26 cellular contexts compared by ENCODE assay signal in genomic region chr2:28332696-28333095, GRCh38. TPM values are rescaled to one million over a fixed set of nuclear protein-coding genes. Genes with fewer than 3 reads are reported as not detected.
DNase-seq lines count a peak whose midpoint lies in the region; ATAC-seq and TF ChIP-seq lines count a peak whose summit lies in the region.
"Had no signal": no experiment of that assay in that cellular context is flagged by ENCODE, and none has a peak within 500 bp of the region (broad histone marks: within the 10 kb centered on the region; RNA-seq: fewer than 3 reads in every experiment).

No MANE protein-coding gene starts in this region.

- intact Hi-C loops in Right ventricle myocardium inferior (cut with DNase I) = loop anchor here (1.0 kb wide), 1 partner anchor 20 kb away; no protein-coding TSS in a partner anchor
- intact Hi-C loops in Right ventricle myocardium superior (cut with DNase I) = loop anchor here (5.0 kb wide), 1 partner anchor 60 kb away; the partner anchor contains the start of gene FOSL2
- intact Hi-C loops in gastrocnemius medialis (cut with DNase I; ENCODE audit: low total_unique reads) = loop anchor here (1.0 to 5.0 kb wide), 4 partner anchors 130 to 430 kb away; no protein-coding TSS in a partner anchor
- intact Hi-C loops in left colon (cut with DNase I, micrococcal nuclease) = no loop called here

- no peaks in the 10 kb centered on the region for H3K27me3 ChIP-seq in gastrocnemius medialis
- H3K27me3 ChIP-seq in WERI-Rb-1 (ENCODE audit: insufficient read depth, low read depth, severe bottlenecking) = no peaks in the 10 kb centered on the region

- in situ Hi-C loops in gastrocnemius medialis (cut with MboI; ENCODE audit: low sequenced_read_pairs in 4 of 4) = no loop called here

- H3K9me3 ChIP-seq in T-helper 17 cell (ENCODE audit: control insufficient read depth, low read length, poor library complexity, severe bottlenecking) (no peaks in the 10 kb centered on the region), gastrocnemius medialis (no peaks in the 10 kb centered on the region), WERI-Rb-1 (ENCODE audit: severe bottlenecking) (no peaks in the 10 kb centered on the region)

- peaks cover 15% of the 10 kb centered on the region for H3K4me1 Mint-ChIP-seq in T-helper 17 cell

- peaks cover 56 to 61% of the 10 kb centered on the region in 2 donors for H3K4me1 ChIP-seq in gastrocnemius medialis

- DNase-seq in Right ventricle myocardium inferior (ENCODE audit: missing footprints) = no peak
- no peak for DNase-seq in Right ventricle myocardium superior
- no peak for DNase-seq in T-helper 17 cell
- peak; percentile 62 for DNase-seq in mesenteric fat pad (ENCODE audit: low spot score)
- peak; percentile 83 to 91 for DNase-seq in gastrocnemius medialis
- DNase-seq in cerebellar cortex (ENCODE audit: low spot score) = no peak
- no peak for DNase-seq in left colon
- no peak for DNase-seq in WERI-Rb-1
- DNase-seq: AML-193; C1 segment of cervical spinal cord; Calu3; CD8-positive, alpha-beta memory T cell; DMS53; GDM1; GM23248; IMR-90; NCI-H1105 treated with DMSO at 0.1 percent for 48 hours; NCI-H1694; NCI-H2081; NCI-H2171; NCI-H526; OCI-M1; SHP77 had no signal

- H3K36me3 ChIP-seq in gastrocnemius medialis (no peaks in the 10 kb centered on the region), WERI-Rb-1 (no peaks in the 10 kb centered on the region)

- ATAC-seq in Right ventricle myocardium inferior = peak; percentile 10
- no peak for ATAC-seq in Right ventricle myocardium superior (ENCODE audit: poor library complexity)
- no peak for ATAC-seq in T-helper 17 cell
- peak; percentile 86 to 89 for ATAC-seq in gastrocnemius medialis
- ATAC-seq in left colon = no peak
- ATAC-seq: HCT116 had no signal

- no peak overlapping the region for H3K4me3 Mint-ChIP-seq in T-helper 17 cell
- H3K4me3 Mint-ChIP-seq: CD8-positive, alpha-beta memory T cell had no signal

- peak overlapping the region; percentile 14 for H3K27ac Mint-ChIP-seq in T-helper 17 cell

- peaks cover 4% of the 10 kb centered on the region for H3K36me3 Mint-ChIP-seq in T-helper 17 cell (ENCODE audit: low read depth)

- H3K27ac ChIP-seq in gastrocnemius medialis (peak overlapping the region; percentile 94 to 97 (median 96)), WERI-Rb-1 (no peak overlapping the region)
- H3K27ac ChIP-seq: GM23248, KMS-11 had no signal

- H3K27me3 Mint-ChIP-seq in T-helper 17 cell = no peaks in the 10 kb centered on the region
- H3K27me3 Mint-ChIP-seq: CD8-positive, alpha-beta memory T cell had no signal

- TF ChIP-seq CTCF in gastrocnemius medialis (IDR thresholded peaks at IDR 0.05 in 4 of 5, conservative IDR thresholded peaks at IDR 0.05 in 1 of 5) = no peak
- no peak for TF ChIP-seq CTCF in WERI-Rb-1 (IDR thresholded peaks at IDR 0.05; ENCODE audit: low read depth, low read length)

- peak; percentile 49 to 62 for TF ChIP-seq POLR2A in gastrocnemius medialis (IDR thresholded peaks at IDR 0.05)

- H3K4me3 ChIP-seq in gastrocnemius medialis (no peak overlapping the region), WERI-Rb-1 (ENCODE audit: low read depth, low read length) (no peak overlapping the region)
- H3K4me3 ChIP-seq: GM23248, SK-N-MC had no signal

RNA-seq across cellular contexts. Expression of gene FOSL2, which starts 60.0 kb away (rescaled TPM):
- total RNA-seq in Right ventricle myocardium inferior = 48.5 TPM
- 45.7 TPM for total RNA-seq in Right ventricle myocardium superior
- total RNA-seq in T-helper 17 cell = 100 to 1,000 TPM; 114 to 153 TPM
- 259 TPM for total RNA-seq in mesenteric fat pad
- 100 to 1,000 TPM; 193 to 214 (median 210) TPM for total RNA-seq in gastrocnemius medialis
- 100 to 1,000 TPM; 142 to 197 TPM for total RNA-seq in left colon

Comparison
In these comparisons a context has a peak if more than half of its experiments do, and no peak if none do; other contexts are left out.
1. ATAC-seq: peak in Right ventricle myocardium inferior (single experiment) and gastrocnemius medialis (2 of 2); none in Right ventricle myocardium superior (single experiment), T-helper 17 cell (single experiment) and left colon (single experiment).
2. DNase-seq: peak in mesenteric fat pad (single experiment) and gastrocnemius medialis (2 of 2); none in Right ventricle myocardium inferior (single experiment), Right ventricle myocardium superior (single experiment), T-helper 17 cell (0 of 3), cerebellar cortex (single experiment), left colon (0 of 2) and WERI-Rb-1 (single experiment).
3. intact Hi-C loops: an anchor here in Right ventricle myocardium inferior (1.0 kb wide), Right ventricle myocardium superior (5.0 kb wide) and gastrocnemius medialis (1.0 to 5.0 kb wide); none called in left colon.